10 cellular contexts compared by ENCODE assay signal in genomic region chr2:231058761-231059550, GRCh38. TPM values are rescaled to one million over a fixed set of nuclear protein-coding genes. Genes with fewer than 3 reads are reported as not detected.
DNase-seq lines count a peak whose midpoint lies in the region; ATAC-seq and TF ChIP-seq lines count a peak whose summit lies in the region.
"Had no signal": no experiment of that assay in that cellular context is flagged by ENCODE, and none has a peak within 500 bp of the region (broad histone marks: within the 10 kb centered on the region; RNA-seq: fewer than 3 reads in every experiment).

No MANE protein-coding gene starts in this region.

- no peaks in the 10 kb centered on the region for H3K9me2 ChIP-seq in hepatocyte (replicated peaks; ENCODE audit: insufficient read depth)

- DNase-seq in activated T-cell treated with anti-CD3 and anti-CD28 coated beads, Interleukin-2, amount 50 U/mL, for 72 hours: no peak
- DNase-seq in activated T-cell treated with anti-CD3 and anti-CD28 coated beads for 4 hours (no peak), hepatocyte (ENCODE audit: low spot score) (no peak), hypothalamus (lab: John Stamatoyannopoulos, UW) (no peak)
- no peak for DNase-seq in stimulated activated effector memory CD8-positive, alpha-beta T cell treated with anti-CD3 and anti-CD28 coated beads, Interleukin-12 subunit alpha, Interleukin-12 subunit beta, amount 100 ng/mL, for 72 hours (ENCODE audit: low spot score in 2 of 2)
- DNase-seq: NCI-H146; stimulated activated CD4-positive, alpha-beta T cell treated with anti-CD3 and anti-CD28 coated beads, Interleukin-4, amount 100 ng/mL, for 4 hours had no signal

- H3K4me1 Mint-ChIP-seq in activated T-cell treated with anti-CD3 and anti-CD28 coated beads, Interleukin-2, amount 50 U/mL, for 72 hours (ENCODE audit: low read depth): peaks cover 47% of the 10 kb centered on the region
- peaks cover 33% of the 10 kb centered on the region for H3K4me1 Mint-ChIP-seq in activated naive CD8-positive, alpha-beta T cell (ENCODE audit: low read depth)
- peaks cover 43% of the 10 kb centered on the region for H3K4me1 Mint-ChIP-seq in stimulated activated effector memory CD8-positive, alpha-beta T cell treated with anti-CD3 and anti-CD28 coated beads, Interleukin-12 subunit alpha, Interleukin-12 subunit beta, amount 100 ng/mL, for 72 hours

- peaks cover 20% of the 10 kb centered on the region for H3K4me1 ChIP-seq in hepatocyte (ENCODE audit: insufficient read depth)

- TF ChIP-seq CTCF in hepatocyte (IDR thresholded peaks at IDR 0.05; ENCODE audit: poor library complexity): no peak

- peaks cover 15% of the 10 kb centered on the region for H4K20me1 ChIP-seq in hepatocyte (ENCODE audit: insufficient read depth, poor library complexity, severe bottlenecking)

- H2AFZ ChIP-seq in hepatocyte: no peak overlapping the region

- H3K36me3 Mint-ChIP-seq in activated T-cell treated with anti-CD3 and anti-CD28 coated beads, Interleukin-2, amount 50 U/mL, for 72 hours (ENCODE audit: insufficient read depth in 2 of 2): peaks cover 0 to 11% of the 10 kb centered on the region in 2 donors
- peaks cover 8% of the 10 kb centered on the region for H3K36me3 Mint-ChIP-seq in activated naive CD8-positive, alpha-beta T cell
- H3K36me3 Mint-ChIP-seq in stimulated activated effector memory CD8-positive, alpha-beta T cell treated with anti-CD3 and anti-CD28 coated beads, Interleukin-12 subunit alpha, Interleukin-12 subunit beta, amount 100 ng/mL, for 72 hours: peaks cover 48% of the 10 kb centered on the region

- peaks cover 3% of the 10 kb centered on the region for H3K27me3 Mint-ChIP-seq in activated T-cell treated with anti-CD3 and anti-CD28 coated beads, Interleukin-2, amount 50 U/mL, for 72 hours (ENCODE audit: low read depth)
- no peaks in the 10 kb centered on the region for H3K27me3 Mint-ChIP-seq in activated naive CD8-positive, alpha-beta T cell

- peaks cover 15% of the 10 kb centered on the region for H3K36me3 ChIP-seq in hepatocyte (replicated peaks; ENCODE audit: insufficient read depth, low read depth)

- H3K4me3 ChIP-seq in hepatocyte: no peak overlapping the region

- peak overlapping the region; percentile 86 for H3K4me2 ChIP-seq in hepatocyte

- no peaks in the 10 kb centered on the region for H3K27me3 ChIP-seq in hepatocyte

- ATAC-seq in activated T-cell treated with anti-CD3 and anti-CD28 coated beads, Interleukin-2, amount 50 U/mL, for 72 hours (replicated peaks in 1 of 2): no peak
- no peak for ATAC-seq in stimulated activated effector memory CD8-positive, alpha-beta T cell treated with anti-CD3 and anti-CD28 coated beads, Interleukin-12 subunit alpha, Interleukin-12 subunit beta, amount 100 ng/mL, for 72 hours
- no peak for ATAC-seq in HG03460 (IDR thresholded peaks at IDR 0.05; ENCODE audit: unreplicated experiment)
- no peak for ATAC-seq in HG03039 (IDR thresholded peaks at IDR 0.05; ENCODE audit: unreplicated experiment)

- H3K79me2 ChIP-seq in hepatocyte: peaks cover 68% of the 10 kb centered on the region

- 80% methylated on average over 4 of the region's 4 CpGs for WGBS in hepatocyte (ENCODE audit: low lambda C conversion rate, missing lambda C conversion rate)

- H3K27ac Mint-ChIP-seq in activated T-cell treated with anti-CD3 and anti-CD28 coated beads, Interleukin-2, amount 50 U/mL, for 72 hours: peak overlapping the region; percentile 41
- peak overlapping the region; percentile 5 for H3K27ac Mint-ChIP-seq in activated naive CD8-positive, alpha-beta T cell
- peak overlapping the region; percentile 100 for H3K27ac Mint-ChIP-seq in stimulated activated effector memory CD8-positive, alpha-beta T cell treated with anti-CD3 and anti-CD28 coated beads, Interleukin-12 subunit alpha, Interleukin-12 subunit beta, amount 100 ng/mL, for 72 hours

- H3K9me3 Mint-ChIP-seq in activated T-cell treated with anti-CD3 and anti-CD28 coated beads, Interleukin-2, amount 50 U/mL, for 72 hours: no peaks in the 10 kb centered on the region
- H3K9me3 Mint-ChIP-seq in activated naive CD8-positive, alpha-beta T cell (ENCODE audit: low read depth): no peaks in the 10 kb centered on the region
- H3K9me3 Mint-ChIP-seq in stimulated activated effector memory CD8-positive, alpha-beta T cell treated with anti-CD3 and anti-CD28 coated beads, Interleukin-12 subunit alpha, Interleukin-12 subunit beta, amount 100 ng/mL, for 72 hours: no peaks in the 10 kb centered on the region

- H3K27ac ChIP-seq in hepatocyte: peak overlapping the region; percentile 23

- peak overlapping the region; percentile 96 to 98 for H3K4me3 Mint-ChIP-seq in activated T-cell treated with anti-CD3 and anti-CD28 coated beads, Interleukin-2, amount 50 U/mL, for 72 hours
- H3K4me3 Mint-ChIP-seq in activated naive CD8-positive, alpha-beta T cell: peak overlapping the region; percentile 92
- H3K4me3 Mint-ChIP-seq in stimulated activated effector memory CD8-positive, alpha-beta T cell treated with anti-CD3 and anti-CD28 coated beads, Interleukin-12 subunit alpha, Interleukin-12 subunit beta, amount 100 ng/mL, for 72 hours: peak overlapping the region; percentile 88

- no peaks in the 10 kb centered on the region for H3K9me3 ChIP-seq in hepatocyte (ENCODE audit: low read depth)

RNA-seq across cellular contexts. Expression of gene PSMD1, which starts 2.3 kb away (rescaled TPM):
- 10 to 100 TPM; 64.2 to 66.8 TPM for total RNA-seq in activated T-cell treated with anti-CD3 and anti-CD28 coated beads, Interleukin-2, amount 50 U/mL, for 72 hours
- total RNA-seq in hepatocyte: 92.9 and 93.6 TPM in 2 replicates
- 96.3 and 106 TPM in 2 replicates for polyA plus RNA-seq in hepatocyte

RNA-seq across cellular contexts. Expression of gene C2orf72, which starts 21.6 kb away (rescaled TPM):
- total RNA-seq in activated T-cell treated with anti-CD3 and anti-CD28 coated beads, Interleukin-2, amount 50 U/mL, for 72 hours: 1 to 10 TPM in 1 of 2 donors, under 1 TPM in 1; 0.84 to 1.4 TPM
- 108 and 112 TPM in 2 replicates for total RNA-seq in hepatocyte
- 64.1 and 86.9 TPM in 2 replicates for polyA plus RNA-seq in hepatocyte

Comparison
In these comparisons a context has a peak if more than half of its experiments do, and no peak if none do; other contexts are left out.
1. H3K27ac Mint-ChIP-seq: peak in every context shown above with its lines; median percentile 100 in stimulated activated effector memory CD8-positive, alpha-beta T cell treated with anti-CD3 and anti-CD28 coated beads, Interleukin-12 subunit alpha, Interleukin-12 subunit beta, amount 100 ng/mL, for 72 hours; 41 in activated T-cell treated with anti-CD3 and anti-CD28 coated beads, Interleukin-2, amount 50 U/mL, for 72 hours; 5 in activated naive CD8-positive, alpha-beta T cell.
2. RNA of gene C2orf72, which starts 21.6 kb away (total RNA-seq): 108 to 112 TPM in hepatocyte; 0.84 to 1.4 TPM in activated T-cell treated with anti-CD3 and anti-CD28 coated beads, Interleukin-2, amount 50 U/mL, for 72 hours; every median in the first group is over 10 times any median in the second.
3. Peak in every context shown above with its lines, with median percentiles within 50 percentile points of each other: H3K4me3 Mint-ChIP-seq.